Comparison of ENCODE assay signal across 16 cellular contexts in the genomic region with DNA sequence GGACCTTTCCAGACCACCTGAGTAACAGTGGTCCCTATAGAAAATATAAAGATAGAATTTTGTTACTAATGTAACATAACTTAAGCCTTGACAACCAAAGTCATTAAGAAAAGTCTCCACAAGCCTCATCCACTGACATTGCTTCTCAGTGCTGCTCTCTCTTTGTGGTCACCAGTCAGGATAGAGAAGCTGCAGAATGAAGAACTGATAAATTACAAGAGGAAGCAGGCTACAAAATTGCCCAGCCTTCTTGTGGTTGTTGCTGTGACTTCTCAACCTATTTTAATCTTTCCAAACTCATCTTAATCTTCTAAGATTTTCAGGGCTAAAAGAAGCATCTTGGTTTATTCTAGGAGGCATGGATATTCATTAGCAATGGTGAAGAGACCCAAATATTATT.
"Had no signal": no experiment of that assay in that cellular context is flagged by ENCODE, and none has a peak within 500 bp of the region (broad histone marks: within the 10 kb centered on the region; RNA-seq: fewer than 3 reads in every experiment).

No MANE protein-coding gene starts in this region.

- H3K4me3 ChIP-seq: ascending aorta, breast epithelium, right lobe of liver, smooth muscle cell, stomach, testis had no signal

- H3K27me3 ChIP-seq: ascending aorta, breast epithelium, foreskin keratinocyte, right lobe of liver, stomach, testis had no signal

- ATAC-seq: activated naive CD8-positive, alpha-beta T cell treated with anti-CD3 and anti-CD28 coated beads, Interleukin-2, amount 50 U/mL, for 24 hours had no signal

- DNase-seq: activated CD4-positive, alpha-beta T cell treated with anti-CD3 and anti-CD28 coated beads for 1 hour; activated CD4-positive, alpha-beta T cell treated with anti-CD3 and anti-CD28 coated beads, Interleukin-2, amount 50 U/mL, for 4 hours; activated naive CD4-positive, alpha-beta T cell; activated naive CD8-positive, alpha-beta T cell treated with anti-CD3 and anti-CD28 coated beads, Interleukin-2, amount 50 U/mL, for 24 hours; activated T-cell treated with anti-CD3 and anti-CD28 coated beads for 4 hours; cerebellar nuclear complex; effector memory CD4-positive, alpha-beta T cell; kidney glomerular epithelial cell; right lobe of liver; stomach; testis had no signal

- H3K4me1 ChIP-seq: ascending aorta, breast epithelium, stomach had no signal

- H3K27ac ChIP-seq: ascending aorta, breast epithelium, foreskin keratinocyte, right lobe of liver, stomach, testis, VCaP had no signal

- H3K9me3 ChIP-seq: ascending aorta, breast epithelium, right lobe of liver, stomach, testis had no signal

- H3K36me3 ChIP-seq: ascending aorta, breast epithelium, right lobe of liver, stomach had no signal
